Comparison of ENCODE assay signal across 12 cellular contexts in genomic region chr3:42708611-42709151, GRCh38. TPM values are rescaled to one million over a fixed set of nuclear protein-coding genes. Genes with fewer than 3 reads are reported as not detected.
"Had no signal": no experiment of that assay in that cellular context is flagged by ENCODE, and none has a peak within 500 bp of the region (broad histone marks: within the 10 kb centered on the region; RNA-seq: fewer than 3 reads in every experiment).

No MANE protein-coding gene starts in this region.

- H3K36me3 Mint-ChIP-seq: mesothelial cell of epicardium; stimulated activated effector memory CD8-positive, alpha-beta T cell treated with anti-CD3 and anti-CD28 coated beads, Interleukin-12 subunit alpha, Interleukin-12 subunit beta, amount 100 ng/mL, for 72 hours had no signal

- H3K4me1 Mint-ChIP-seq: activated CD4-positive, alpha-beta T cell treated with anti-CD3 and anti-CD28 coated beads for 36 hours; mesothelial cell of epicardium; neural crest cell; stimulated activated effector memory CD8-positive, alpha-beta T cell treated with anti-CD3 and anti-CD28 coated beads, Interleukin-12 subunit alpha, Interleukin-12 subunit beta, amount 100 ng/mL, for 72 hours had no signal

- H3K27me3 Mint-ChIP-seq: activated CD4-positive, alpha-beta T cell treated with anti-CD3 and anti-CD28 coated beads for 36 hours had no signal

- H3K27ac Mint-ChIP-seq: activated CD4-positive, alpha-beta T cell treated with anti-CD3 and anti-CD28 coated beads for 36 hours; mesothelial cell of epicardium; stimulated activated effector memory CD8-positive, alpha-beta T cell treated with anti-CD3 and anti-CD28 coated beads, Interleukin-12 subunit alpha, Interleukin-12 subunit beta, amount 100 ng/mL, for 72 hours had no signal

- DNase-seq: activated CD4-positive, alpha-beta T cell treated with anti-CD3 and anti-CD28 coated beads for 36 hours; activated naive CD4-positive, alpha-beta T cell treated with anti-CD3 and anti-CD28 coated beads, Interleukin-2, amount 50 U/mL, for 16 hours; hypothalamus; thyroid gland had no signal

- H3K9me3 Mint-ChIP-seq: mesothelial cell of epicardium; neural crest cell; stimulated activated effector memory CD8-positive, alpha-beta T cell treated with anti-CD3 and anti-CD28 coated beads, Interleukin-12 subunit alpha, Interleukin-12 subunit beta, amount 100 ng/mL, for 72 hours had no signal

- ATAC-seq: activated CD4-positive, alpha-beta T cell treated with anti-CD3 and anti-CD28 coated beads for 36 hours; esophagus mucosa; pancreas; stimulated activated effector memory CD8-positive, alpha-beta T cell treated with anti-CD3 and anti-CD28 coated beads, Interleukin-12 subunit alpha, Interleukin-12 subunit beta, amount 100 ng/mL, for 72 hours had no signal

- FAIRE-seq: colon, pancreas had no signal

- H3K4me3 Mint-ChIP-seq: activated CD4-positive, alpha-beta T cell treated with anti-CD3 and anti-CD28 coated beads for 36 hours; mesothelial cell of epicardium; neural crest cell; stimulated activated effector memory CD8-positive, alpha-beta T cell treated with anti-CD3 and anti-CD28 coated beads, Interleukin-12 subunit alpha, Interleukin-12 subunit beta, amount 100 ng/mL, for 72 hours had no signal

RNA-seq across cellular contexts. Expression of gene HHATL, which starts 6.1 kb away (rescaled TPM):
- total RNA-seq: activated CD4-positive, alpha-beta T cell treated with anti-CD3 and anti-CD28 coated beads for 36 hours; esophagus mucosa; mesothelial cell of epicardium; neural crest cell; T-helper 1 cell treated with Interleukin-12 subunit alpha and Interleukin-12 subunit beta and Interleukin-4 antibody, amounts not matched to agents 30 ng/mL and 1 ng/mL, for 36 hours had no signal

RNA-seq across cellular contexts. Expression of gene KLHL40, which starts 23.3 kb away (rescaled TPM):
- total RNA-seq: activated CD4-positive, alpha-beta T cell treated with anti-CD3 and anti-CD28 coated beads for 36 hours; esophagus mucosa; lower leg skin; mesothelial cell of epicardium; neural crest cell; pancreas; T-helper 1 cell treated with Interleukin-12 subunit alpha and Interleukin-12 subunit beta and Interleukin-4 antibody, amounts not matched to agents 30 ng/mL and 1 ng/mL, for 36 hours; thyroid gland had no signal
